In genomic region chr1:170729608-170730378, GRCh38 we compare ENCODE assay signal across 18 cellular contexts.
DNase-seq lines count a peak whose midpoint lies in the region; ATAC-seq and TF ChIP-seq lines count a peak whose summit lies in the region.
"Had no signal": no experiment of that assay in that cellular context is flagged by ENCODE, and none has a peak within 500 bp of the region (broad histone marks: within the 10 kb centered on the region; RNA-seq: fewer than 3 reads in every experiment).

No MANE protein-coding gene starts in this region.

- H3K4me3 ChIP-seq in fibroblast of the aortic adventitia (ENCODE audit: low read depth, low read length): no peak overlapping the region

- peak; percentile 59 for ATAC-seq in sciatic nerve
- no peak for ATAC-seq in HG03139 (IDR thresholded peaks at IDR 0.05; ENCODE audit: unreplicated experiment)
- ATAC-seq in HG02973 (IDR thresholded peaks at IDR 0.05; ENCODE audit: unreplicated experiment): no peak
- ATAC-seq: stimulated activated memory B cell treated with anti-CD40 and anti-IgM and Interleukin-4, amounts not matched to agents 10 μg/mL and 1 μg/mL and 100 μg/mL, for 72 hours had no signal

- no peak for TF ChIP-seq CTCF in AG09319 (IDR thresholded peaks at IDR 0.05; ENCODE audit: low read depth, low read length)
- no peak for TF ChIP-seq CTCF in fibroblast of the aortic adventitia (IDR thresholded peaks at IDR 0.05; ENCODE audit: insufficient read depth, low read length)

- DNase-seq in AG09319 (ENCODE audit: extremely low read depth, low read depth): peak; percentile 49
- DNase-seq in amniotic epithelial cell (ENCODE audit: low read depth): peak; percentile 21
- DNase-seq in fibroblast of the aortic adventitia (ENCODE audit: low read depth): peak; percentile 86
- no peak for DNase-seq in sciatic nerve (ENCODE audit: low spot score)
- DNase-seq in DMS79 (lab: John Stamatoyannopoulos, UW): no peak
- DNase-seq in DMS 273 treated with DMSO at 0.1 percent for 48 hours (lab: John Stamatoyannopoulos, UW): no peak
- DNase-seq: activated CD4-positive, alpha-beta T cell treated with anti-CD3 and anti-CD28 coated beads for 4 hours; activated naive CD4-positive, alpha-beta T cell treated with anti-CD3 and anti-CD28 coated beads, Interleukin-2, amount 10 ng/mL, durations not matched to agents 7 days and 5 days; central memory CD4-positive, alpha-beta T cell; endodermal cell; head of caudate nucleus; NCI-H1436; NCI-H2227 treated with DMSO at 0.1 percent for 48 hours; SIG-M5; small intestine had no signal

- intact Hi-C loops in sciatic nerve (cut with DNase I): no loop called here

Comparison
In these comparisons a context has a peak if more than half of its experiments do, and no peak if none do; other contexts are left out.
1. DNase-seq: peak in AG09319 (single experiment), amniotic epithelial cell (single experiment) and fibroblast of the aortic adventitia (single experiment); none in sciatic nerve (single experiment), DMS79 (single experiment) and DMS 273 treated with DMSO at 0.1 percent for 48 hours (single experiment).